8 cellular contexts compared by ENCODE assay signal in genomic region chr1:21289700-21290545, GRCh38. TPM values are rescaled to one million over a fixed set of nuclear protein-coding genes. Genes with fewer than 3 reads are reported as not detected.
A peak's percentile ranks its signal among the peaks of the same experiment; 100 is the strongest.
DNase-seq lines count a peak whose midpoint lies in the region; ATAC-seq and TF ChIP-seq lines count a peak whose summit lies in the region.

Gene ECE1, minus strand, starts transcription at chr1:21290463. Its CDS starts 49 bp downstream, at chr1:21290414.

- peak; percentile 47 for DNase-seq in EL
- peak; percentile 65 to 77 for DNase-seq in NCI-H1930 (lab: John Stamatoyannopoulos, UW)
- DNase-seq in activated T-cell treated with anti-CD3 and anti-CD28 coated beads, Interleukin-2, amount 50 U/mL, for 1 hour = peak; percentile 65
- no peak for DNase-seq in esophagus muscularis mucosa (ENCODE audit: extremely low spot score)
- DNase-seq in naive thymus-derived CD8-positive, alpha-beta T cell = peak; percentile 26 to 72 (median 52)
- DNase-seq in type B pancreatic cell (ENCODE audit: extremely low spot score, unreplicated experiment) = no peak
- no peak for DNase-seq in COLO829 (ENCODE audit: low spot score)

- peaks cover 29 to 61% (median 55%) of the 10 kb centered on the region in 4 donors for H3K4me1 ChIP-seq in esophagus muscularis mucosa

- H3K9me3 ChIP-seq in esophagus muscularis mucosa = no peaks in the 10 kb centered on the region

- peaks cover 0 to 3% (median 0%) of the 10 kb centered on the region in 4 donors for H3K36me3 ChIP-seq in esophagus muscularis mucosa

- peak within 1 kb of the TSS; percentile 66 to 71 (median 68) for H3K27ac ChIP-seq in esophagus muscularis mucosa (replicated peaks in 1 of 4)

- H3K27me3 ChIP-seq in esophagus muscularis mucosa = no peaks in the 10 kb centered on the region

- peaks cover 24 to 66% (median 60%) of the 10 kb centered on the region in 4 donors for H3K4me1 Mint-ChIP-seq in naive thymus-derived CD8-positive, alpha-beta T cell
- peaks cover 35% of the 10 kb centered on the region for H3K4me1 Mint-ChIP-seq in type B pancreatic cell (ENCODE audit: unreplicated experiment)

- POLR2A ChIA-PET in naive thymus-derived CD8-positive, alpha-beta T cell (lab: Charles Lee) = interaction anchor here (1.0 to 16.6 kb wide), 8 partner anchors 10 to 55 kb away, joined by 3 to 218 read pairs (median 52); no protein-coding TSS in a partner anchor

- H3K27ac Mint-ChIP-seq in naive thymus-derived CD8-positive, alpha-beta T cell = peak within 1 kb of the TSS; percentile 94 to 99 (median 98)
- peak within 1 kb of the TSS; percentile 77 for H3K27ac Mint-ChIP-seq in type B pancreatic cell

- no peak for ATAC-seq in naive thymus-derived CD8-positive, alpha-beta T cell
- no peak for ATAC-seq in HG02852 (IDR thresholded peaks at IDR 0.05; ENCODE audit: unreplicated experiment)

- TF ChIP-seq EP300 in esophagus muscularis mucosa (IDR thresholded peaks at IDR 0.05) = no peak

- WGBS in esophagus muscularis mucosa = 0% methylated on average over 5 of the region's 90 CpGs

- TF ChIP-seq CTCF in esophagus muscularis mucosa (IDR thresholded peaks at IDR 0.05) = no peak
- no peak for TF ChIP-seq CTCF in type B pancreatic cell (conservative IDR thresholded peaks at IDR 0.05)

- peak within 1 kb of the TSS; percentile 84 to 96 (median 94) for H3K4me3 Mint-ChIP-seq in naive thymus-derived CD8-positive, alpha-beta T cell
- peak within 1 kb of the TSS; percentile 88 for H3K4me3 Mint-ChIP-seq in type B pancreatic cell

- no peak for TF ChIP-seq POLR2A in esophagus muscularis mucosa (IDR thresholded peaks at IDR 0.05; ENCODE audit: low read depth)

- peaks cover 0 to 10% (median 0%) of the 10 kb centered on the region in 3 donors for H3K36me3 Mint-ChIP-seq in naive thymus-derived CD8-positive, alpha-beta T cell
- no peaks in the 10 kb centered on the region for H3K36me3 Mint-ChIP-seq in type B pancreatic cell

- H3K9me3 Mint-ChIP-seq in naive thymus-derived CD8-positive, alpha-beta T cell = no peaks in the 10 kb centered on the region
- H3K9me3 Mint-ChIP-seq in type B pancreatic cell = no peaks in the 10 kb centered on the region

- intact Hi-C loops in esophagus muscularis mucosa (cut with DNase I) = loop anchor here (2.0 to 5.0 kb wide), 2 partner anchors 19 to 42 kb away; no protein-coding TSS in a partner anchor

- no peaks in the 10 kb centered on the region for H3K27me3 Mint-ChIP-seq in naive thymus-derived CD8-positive, alpha-beta T cell
- no peaks in the 10 kb centered on the region for H3K27me3 Mint-ChIP-seq in type B pancreatic cell

- peak within 1 kb of the TSS; percentile 64 to 72 (median 68) for H3K4me3 ChIP-seq in esophagus muscularis mucosa

RNA-seq across cellular contexts. Expression of gene ECE1, which starts in this region (rescaled TPM):
- total RNA-seq in esophagus muscularis mucosa (100 to 1,000 TPM in 1 of 4 donors, 10 to 100 TPM in 3; 53.6 to 101 (median 80.7) TPM), type B pancreatic cell (ENCODE audit: low replicate concordance) (37.2 and 49.8 TPM in 2 replicates)
- total RNA-seq in naive thymus-derived CD8-positive, alpha-beta T cell = 10 to 100 TPM; 51.7 to 53.6 TPM
- 10 to 100 TPM in 2 of 3 donors, 1 to 10 TPM in 1; 9.1 to 37.3 (median 20.5) TPM for polyA plus RNA-seq in naive thymus-derived CD8-positive, alpha-beta T cell

Comparison
In these comparisons a context has a peak if more than half of its experiments do, and no peak if none do; other contexts are left out.
1. DNase-seq: peak in EL (single experiment), NCI-H1930 (2 of 2), activated T-cell treated with anti-CD3 and anti-CD28 coated beads, Interleukin-2, amount 50 U/mL, for 1 hour (single experiment) and naive thymus-derived CD8-positive, alpha-beta T cell (10 of 10); none in esophagus muscularis mucosa (single experiment), type B pancreatic cell (single experiment) and COLO829 (single experiment).